9 cellular contexts compared by ENCODE assay signal in the genomic region with DNA sequence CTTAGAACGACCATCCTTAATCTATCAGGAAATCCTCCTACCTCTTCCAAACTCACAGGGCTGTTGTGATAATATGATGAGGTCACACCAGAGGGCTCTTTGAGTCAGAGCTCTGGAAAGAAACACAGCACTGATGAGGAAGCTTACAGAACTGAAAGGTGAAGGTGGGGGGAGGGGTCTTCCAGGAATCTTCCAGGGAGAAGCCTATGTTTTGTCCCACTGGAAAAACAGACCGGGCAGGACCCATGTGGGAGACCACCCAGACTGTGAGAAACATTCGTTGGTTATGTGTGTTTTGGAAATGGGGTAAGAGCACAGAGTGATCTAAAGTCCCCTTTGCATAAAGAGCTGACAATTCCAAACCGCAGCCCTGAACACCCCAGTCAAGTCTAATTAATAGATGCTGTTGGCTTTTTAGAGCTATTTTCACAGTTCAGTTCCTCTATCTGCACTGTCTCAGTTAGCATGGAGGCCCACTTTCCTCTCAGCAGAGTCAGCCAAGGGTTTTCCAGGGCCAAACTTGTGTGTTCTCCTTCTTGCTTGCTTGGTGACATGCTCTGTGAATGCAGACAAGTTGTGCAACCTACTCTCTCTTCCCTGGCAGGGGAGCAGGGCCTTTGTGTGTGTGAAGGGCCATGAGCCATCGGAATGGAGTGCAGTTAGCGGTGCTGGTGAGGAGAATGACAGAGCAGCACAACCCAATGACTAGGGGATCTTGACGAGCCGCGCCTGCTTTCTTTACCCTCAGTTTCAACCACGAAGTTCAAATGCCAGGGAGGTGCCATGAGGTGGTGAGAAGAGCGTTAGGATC. TPM values are rescaled to one million over a fixed set of nuclear protein-coding genes. Genes with fewer than 3 reads are reported as not detected.
DNase-seq lines count a peak whose midpoint lies in the region; ATAC-seq and TF ChIP-seq lines count a peak whose summit lies in the region.
"Had no signal": no experiment of that assay in that cellular context is flagged by ENCODE, and none has a peak within 500 bp of the region (broad histone marks: within the 10 kb centered on the region; RNA-seq: fewer than 3 reads in every experiment).

No MANE protein-coding gene starts in this region.

- H3K27me3 Mint-ChIP-seq in progenitor cell of endocrine pancreas, result peaks cover 20% of the 10 kb centered on the region

- no peak for TF ChIP-seq POLR2A in breast epithelium (IDR thresholded peaks at IDR 0.05)
- TF ChIP-seq POLR2A in lower leg skin (IDR thresholded peaks at IDR 0.05), result no peak

- H3K27me3 ChIP-seq in breast epithelium, result no peaks in the 10 kb centered on the region

- WGBS in lower leg skin, 2 donors, result 61 to 66% methylated on average over 11 of the region's 11 CpGs

- H3K4me1 Mint-ChIP-seq in progenitor cell of endocrine pancreas (ENCODE audit: low read depth), result peaks cover 10% of the 10 kb centered on the region

- no peak for ATAC-seq in GM21423 (IDR thresholded peaks at IDR 0.05; ENCODE audit: unreplicated experiment)

- DNase-seq in A172 (ENCODE audit: low spot score) (peak; percentile 94), Kasumi-1 (lab: John Stamatoyannopoulos, UW) (peak; percentile 14 to 28), breast epithelium (ENCODE audit: low spot score in 2 of 2) (peak; percentile 63 to 83), lower leg skin (ENCODE audit: low spot score in 2 of 2) (peak; percentile 85 to 95), progenitor cell of endocrine pancreas (ENCODE audit: low spot score, unreplicated experiment) (no peak), NCI-H1417 treated with DMSO at 0.1 percent for 48 hours (lab: John Stamatoyannopoulos, UW) (no peak)
- DNase-seq in stimulated activated CD4-positive, alpha-beta T cell treated with anti-CD3 and anti-CD28 coated beads, Interleukin-2, amount 100 ng/mL, for 48 hours, result no peak
- DNase-seq: CD4-positive, CD25-positive, alpha-beta regulatory T cell had no signal

- no peaks in the 10 kb centered on the region for H3K9me3 Mint-ChIP-seq in progenitor cell of endocrine pancreas (ENCODE audit: low read depth)

- no peak overlapping the region for H3K4me3 Mint-ChIP-seq in progenitor cell of endocrine pancreas (ENCODE audit: low read depth)
- H3K4me3 Mint-ChIP-seq: CD4-positive, CD25-positive, alpha-beta regulatory T cell had no signal

- TF ChIP-seq CTCF in breast epithelium (IDR thresholded peaks at IDR 0.05) (no peak), lower leg skin (IDR thresholded peaks at IDR 0.05) (no peak), progenitor cell of endocrine pancreas (IDR thresholded peaks at IDR 0.05; ENCODE audit: unreplicated experiment) (no peak)

- no peak overlapping the region for H3K4me3 ChIP-seq in breast epithelium
- no peak overlapping the region for H3K4me3 ChIP-seq in lower leg skin (ENCODE audit: low read depth, poor library complexity, severe bottlenecking)

- no peaks in the 10 kb centered on the region for H3K36me3 ChIP-seq in breast epithelium

- peak overlapping the region; percentile 80 to 87 for H3K27ac ChIP-seq in breast epithelium

- no peaks in the 10 kb centered on the region for H3K36me3 Mint-ChIP-seq in progenitor cell of endocrine pancreas (ENCODE audit: insufficient read depth)
- H3K36me3 Mint-ChIP-seq: CD4-positive, CD25-positive, alpha-beta regulatory T cell had no signal

- peaks cover 5 to 22% of the 10 kb centered on the region in 2 donors for H3K4me1 ChIP-seq in breast epithelium

- H3K27ac Mint-ChIP-seq in progenitor cell of endocrine pancreas, result no peak overlapping the region
- H3K27ac Mint-ChIP-seq: CD4-positive, CD25-positive, alpha-beta regulatory T cell had no signal

- no peaks in the 10 kb centered on the region for H3K9me3 ChIP-seq in breast epithelium

- intact Hi-C loops in breast epithelium (cut with DNase I; ENCODE audit: low total_unique reads) (no loop called here), lower leg skin (cut with DNase I; ENCODE audit: low total_unique reads) (no loop called here)

RNA-seq across cellular contexts. Expression of a gene that starts 12.3 kb away (rescaled TPM):
- total RNA-seq in A172 (2014; rRNA removed; shearing (Covaris generic)), result 96.2 and 133 TPM in 2 replicates
- 100 to 1,000 TPM in 1 of 3 donors, 10 to 100 TPM in 2; 65.7 to 116 (median 92.7) TPM for total RNA-seq in breast epithelium
- total RNA-seq in lower leg skin, result 100 to 1,000 TPM in 1 of 4 donors, 10 to 100 TPM in 3; 63.0 to 110 (median 72.1) TPM
- total RNA-seq in progenitor cell of endocrine pancreas, result 21.2 and 31.3 TPM in 2 replicates

RNA-seq across cellular contexts. Expression of a gene that starts 35.2 kb away (rescaled TPM):
- not detected in 2 replicates for total RNA-seq in A172 (2014; rRNA removed; shearing (Covaris generic))
- total RNA-seq in breast epithelium (under 1 TPM in 2 of 3 donors, not detected in 1; 0.15 to 0.66 TPM), lower leg skin (not detected), progenitor cell of endocrine pancreas (not detected in 2 replicates)
- total RNA-seq: CD4-positive, CD25-positive, alpha-beta regulatory T cell had no signal

RNA-seq across cellular contexts. Expression of a gene that starts 50.2 kb away (rescaled TPM):
- 573 and 611 TPM in 2 replicates for total RNA-seq in A172 (2014; rRNA removed; shearing (Covaris generic))
- total RNA-seq in breast epithelium, result 1,000 to 10,000 TPM in 1 of 3 donors, 100 to 1,000 TPM in 2; 186 to 1,491 (median 767) TPM
- total RNA-seq in lower leg skin, result 100 to 1,000 TPM; 310 to 627 (median 401) TPM
- total RNA-seq in progenitor cell of endocrine pancreas, result 19.4 and 23.2 TPM in 2 replicates

RNA-seq across cellular contexts. Expression of a gene that starts 57.6 kb away (rescaled TPM):
- total RNA-seq in A172 (2014; rRNA removed; shearing (Covaris generic)), result 0.67 TPM in 1 of 2 replicates, not detected in the other
- total RNA-seq in breast epithelium (10 to 100 TPM in 2 of 3 donors, not detected in 1; 13.1 to 18.0 TPM), lower leg skin (100 to 1,000 TPM; 271 to 336 (median 291) TPM), progenitor cell of endocrine pancreas (35.3 and 38.0 TPM in 2 replicates)
- total RNA-seq: CD4-positive, CD25-positive, alpha-beta regulatory T cell had no signal

Comparison
In these comparisons a context has a peak if more than half of its experiments do, and no peak if none do; other contexts are left out.
1. DNase-seq: peak in A172 (single experiment), Kasumi-1 (2 of 2), breast epithelium (2 of 2) and lower leg skin (2 of 2); none in stimulated activated CD4-positive, alpha-beta T cell treated with anti-CD3 and anti-CD28 coated beads, Interleukin-2, amount 100 ng/mL, for 48 hours (0 of 2), progenitor cell of endocrine pancreas (single experiment) and NCI-H1417 treated with DMSO at 0.1 percent for 48 hours (single experiment).